Comparison of ENCODE assay signal across 8 cellular contexts in the genomic region with DNA sequence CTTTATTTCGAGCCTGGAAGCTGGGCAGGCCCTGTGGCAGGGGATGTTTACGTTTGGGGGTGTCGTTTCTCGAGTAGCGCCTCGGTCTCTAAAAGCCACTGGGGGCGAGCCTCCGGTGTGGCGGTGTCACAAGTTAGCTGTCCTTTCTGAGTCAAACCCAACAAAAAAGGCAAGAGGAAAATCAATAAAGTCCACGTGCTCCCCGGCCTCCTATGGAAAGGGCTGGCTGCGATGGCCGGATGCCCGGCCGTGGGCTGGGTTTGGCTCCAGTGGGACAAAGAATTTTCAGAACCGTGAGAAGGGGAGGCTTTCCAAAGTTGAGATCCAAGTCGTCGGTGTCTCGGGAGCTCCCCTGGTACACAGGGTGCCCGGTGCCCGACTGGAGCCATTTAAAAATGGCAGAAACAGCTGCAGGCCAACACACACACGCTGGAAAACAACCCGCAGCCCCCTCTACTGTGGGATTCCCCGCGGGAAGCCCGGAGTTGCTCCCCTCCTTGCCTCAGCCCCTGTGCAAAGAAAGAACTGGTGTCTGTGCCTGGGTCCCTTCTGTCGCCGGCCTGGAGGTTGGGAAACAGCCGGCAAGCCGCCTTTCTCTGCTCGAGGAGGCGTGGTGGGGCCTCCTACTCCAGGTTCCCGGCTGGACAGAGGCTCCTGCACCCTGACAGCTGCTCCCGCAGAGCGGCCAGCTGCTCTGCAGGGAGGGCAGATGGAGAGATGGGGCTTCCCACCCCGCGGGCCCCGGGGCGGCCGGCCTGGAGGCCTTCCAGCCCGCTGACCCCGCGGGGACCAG. TPM values are rescaled to one million over a fixed set of nuclear protein-coding genes. Genes with fewer than 3 reads are reported as not detected.
A peak's percentile ranks its signal among the peaks of the same experiment; 100 is the strongest.
DNase-seq lines count a peak whose midpoint lies in the region; FAIRE-seq lines count a peak whose summit lies in the region.

No MANE protein-coding gene starts in this region.

- H3K36me3 Mint-ChIP-seq in activated CD4-positive, alpha-beta T cell treated with anti-CD3 and anti-CD28 coated beads, Interleukin-2, amount 10 ng/mL, durations not matched to agents 24 days and 14 days (ENCODE audit: low read depth): peaks cover 4% of the 10 kb centered on the region

- DNase-seq in activated CD4-positive, alpha-beta T cell treated with anti-CD3 and anti-CD28 coated beads, Interleukin-2, amount 10 ng/mL, durations not matched to agents 24 days and 14 days: peak; percentile 65
- DNase-seq in activated CD4-positive, alpha-beta T cell treated with anti-CD3 and anti-CD28 coated beads for 4 hours: no peak
- DNase-seq in NAMALWA (ENCODE audit: low spot score) (peak; percentile 62), fibroblast of the conjunctiva (ENCODE audit: low read depth) (peak; percentile 28), urothelium cell line (ENCODE audit: low spot score) (peak; percentile 63), NCI-H187 (lab: John Stamatoyannopoulos, UW) (no peak)
- DNase-seq in activated T-cell treated with anti-CD3 and anti-CD28 coated beads, Interleukin-2, amount 50 U/mL, for 48 hours: peak; percentile 48 to 49

- peak overlapping the region; percentile 55 to 79 for H3K4me3 ChIP-seq in muscle layer of duodenum (ENCODE audit: low read depth in 1 of 2, low read length in 2 of 2)

- peaks cover 5% of the 10 kb centered on the region for H3K27me3 ChIP-seq in muscle layer of duodenum (ENCODE audit: low read depth, low read length)

- intact Hi-C loops in activated CD4-positive, alpha-beta T cell treated with anti-CD3 and anti-CD28 coated beads, Interleukin-2, amount 10 ng/mL, durations not matched to agents 24 days and 14 days (cut with micrococcal nuclease): loop anchor here (5.0 kb wide), 1 partner anchor 106 kb away; a partner anchor contains a TSS

- H3K4me1 Mint-ChIP-seq in activated CD4-positive, alpha-beta T cell treated with anti-CD3 and anti-CD28 coated beads, Interleukin-2, amount 10 ng/mL, durations not matched to agents 24 days and 14 days: peaks cover 13% of the 10 kb centered on the region

- no peaks in the 10 kb centered on the region for H3K9me3 ChIP-seq in muscle layer of duodenum (ENCODE audit: control insufficient read depth in 1 of 2, low read length in 2 of 2)

- peaks cover 4 to 25% of the 10 kb centered on the region in 2 donors for H3K4me1 ChIP-seq in muscle layer of duodenum (ENCODE audit: control insufficient read depth in 1 of 2, insufficient read depth in 2 of 2, low read length in 2 of 2)

- peak overlapping the region; percentile 72 for H3K27ac Mint-ChIP-seq in activated CD4-positive, alpha-beta T cell treated with anti-CD3 and anti-CD28 coated beads, Interleukin-2, amount 10 ng/mL, durations not matched to agents 24 days and 14 days

- H3K27me3 Mint-ChIP-seq in activated CD4-positive, alpha-beta T cell treated with anti-CD3 and anti-CD28 coated beads, Interleukin-2, amount 10 ng/mL, durations not matched to agents 24 days and 14 days: peaks cover 26% of the 10 kb centered on the region

- no peak for FAIRE-seq in urothelium cell line (lab: Jason Lieb, UNC)

- H3K36me3 ChIP-seq in muscle layer of duodenum (ENCODE audit: control insufficient read depth in 1 of 2, insufficient read depth in 2 of 2, low read length in 2 of 2): no peaks in the 10 kb centered on the region

- H3K27ac ChIP-seq in muscle layer of duodenum (ENCODE audit: low read length): peak overlapping the region; percentile 39

- H3K9me3 Mint-ChIP-seq in activated CD4-positive, alpha-beta T cell treated with anti-CD3 and anti-CD28 coated beads, Interleukin-2, amount 10 ng/mL, durations not matched to agents 24 days and 14 days: no peaks in the 10 kb centered on the region

- H3K4me3 Mint-ChIP-seq in activated CD4-positive, alpha-beta T cell treated with anti-CD3 and anti-CD28 coated beads, Interleukin-2, amount 10 ng/mL, durations not matched to agents 24 days and 14 days: peak overlapping the region; percentile 82

RNA-seq across cellular contexts. Expression of a gene that starts 1.9 kb away (rescaled TPM):
- total RNA-seq in activated CD4-positive, alpha-beta T cell treated with anti-CD3 and anti-CD28 coated beads, Interleukin-2, amount 10 ng/mL, durations not matched to agents 24 days and 14 days: 9.3 and 10.7 TPM in 2 replicates

RNA-seq across cellular contexts. Expression of a gene that starts 55.0 kb away (rescaled TPM):
- 47.6 and 48.0 TPM in 2 replicates for total RNA-seq in activated CD4-positive, alpha-beta T cell treated with anti-CD3 and anti-CD28 coated beads, Interleukin-2, amount 10 ng/mL, durations not matched to agents 24 days and 14 days

Comparison
In these comparisons a context has a peak if more than half of its experiments do, and no peak if none do; other contexts are left out.
1. DNase-seq: peak in activated CD4-positive, alpha-beta T cell treated with anti-CD3 and anti-CD28 coated beads, Interleukin-2, amount 10 ng/mL, durations not matched to agents 24 days and 14 days (single experiment), NAMALWA (single experiment), activated T-cell treated with anti-CD3 and anti-CD28 coated beads, Interleukin-2, amount 50 U/mL, for 48 hours (2 of 2), fibroblast of the conjunctiva (single experiment) and urothelium cell line (single experiment); none in activated CD4-positive, alpha-beta T cell treated with anti-CD3 and anti-CD28 coated beads for 4 hours (0 of 2) and NCI-H187 (0 of 2).